1 cellular context compared by ENCODE assay signal in genomic region chr9:96663506-96664120, GRCh38.
TF ChIP-seq lines count a peak whose summit lies in the region.

No MANE protein-coding gene starts in this region.

TF ChIP-seq in H1, 55 proteins besides CTCF, POLR2A, EP300 and RAD21:
- TF ChIP-seq EGR1 (IDR thresholded peaks at IDR 0.05; ENCODE audit: borderline replicate concordance, low read depth, low read length) (no peak), MAFK (IDR thresholded peaks at IDR 0.05; ENCODE audit: low read depth, low read length) (no peak)
